Comparison of ENCODE assay signal across 19 cellular contexts in genomic region chr7:36821617-36822016, GRCh38.
"Had no signal": no experiment of that assay in that cellular context is flagged by ENCODE, and none has a peak within 500 bp of the region (broad histone marks: within the 10 kb centered on the region; RNA-seq: fewer than 3 reads in every experiment).

No MANE protein-coding gene starts in this region.

- H3K4me3 Mint-ChIP-seq: IgD-negative memory B cell had no signal

- ATAC-seq: K562 had no signal

- H3K27me3 ChIP-seq: MG63 had no signal

- H3K9me3 Mint-ChIP-seq: IgD-negative memory B cell had no signal

- H3K27ac Mint-ChIP-seq: IgD-negative memory B cell had no signal

- DNase-seq: MG63, NCI-H1092, NCI-H1105 treated with DMSO at 0.1 percent for 48 hours, NCI-H1417 treated with DMSO at 0.1 percent for 48 hours, NCI-H146, NCI-H1694 treated with DMSO at 0.1 percent for 48 hours, NCI-H1930, NCI-H2081, NCI-H2107, NCI-H2227 treated with DMSO at 0.1 percent for 48 hours, NCI-H524, NCI-H526 treated with DMSO at 0.1 percent for 48 hours, NCI-H748 treated with DMSO at 0.1 percent for 48 hours, RPMI8226, SHP77, SK-N-SH had no signal

- H3K36me3 ChIP-seq: MG63 had no signal

- H3K36me3 Mint-ChIP-seq: IgD-negative memory B cell had no signal

- H3K27ac ChIP-seq: KMS-11 had no signal

- H3K27me3 Mint-ChIP-seq: IgD-negative memory B cell had no signal

- H3K4me3 ChIP-seq: K562, MG63 had no signal

- H3K9me3 ChIP-seq: MG63 had no signal
